Comparison of ENCODE assay signal across 15 cellular contexts in genomic region chr17:43384476-43384862, GRCh38.
"Had no signal": no experiment of that assay in that cellular context is flagged by ENCODE, and none has a peak within 500 bp of the region (broad histone marks: within the 10 kb centered on the region; RNA-seq: fewer than 3 reads in every experiment).

No MANE protein-coding gene starts in this region.

- H3K27me3 ChIP-seq: cardiac muscle cell, left lung, tibial artery, vagina had no signal

- H3K36me3 ChIP-seq: cardiac muscle cell, left lung, tibial artery, vagina had no signal

- H3K27ac ChIP-seq: cardiac muscle cell, left lung, tibial artery, vagina had no signal

- H3K27ac Mint-ChIP-seq: activated naive CD8-positive, alpha-beta T cell treated with anti-CD3 and anti-CD28 coated beads, Interleukin-2, amount 10 ng/mL, durations not matched to agents 7 days and 5 days; activated T-helper 17 cell treated with anti-CD3 and anti-CD28 coated beads, Interleukin-2, amount 50 U/mL, for 72 hours had no signal

- H3K9me3 Mint-ChIP-seq: activated T-helper 17 cell treated with anti-CD3 and anti-CD28 coated beads, Interleukin-2, amount 50 U/mL, for 72 hours had no signal

- ATAC-seq: activated T-helper 17 cell treated with anti-CD3 and anti-CD28 coated beads, Interleukin-2, amount 50 U/mL, for 72 hours; left lung; naive thymus-derived CD4-positive, alpha-beta T cell had no signal

- H3K4me3 ChIP-seq: cardiac muscle cell, left lung, tibial artery, vagina had no signal

- H3K27me3 Mint-ChIP-seq: activated naive CD8-positive, alpha-beta T cell treated with anti-CD3 and anti-CD28 coated beads, Interleukin-2, amount 10 ng/mL, durations not matched to agents 7 days and 5 days; activated T-helper 17 cell treated with anti-CD3 and anti-CD28 coated beads, Interleukin-2, amount 50 U/mL, for 72 hours; naive thymus-derived CD4-positive, alpha-beta T cell had no signal

- H3K9me3 ChIP-seq: tibial artery, vagina had no signal

- DNase-seq: activated CD4-positive, alpha-beta T cell treated with anti-CD3 and anti-CD28 coated beads, Interleukin-2, amount 50 U/mL, for 4 hours; activated CD4-positive, CD25-positive, alpha-beta regulatory T cell treated with anti-CD3 and anti-CD28 coated beads, Interleukin-2, amount 50 U/mL, for 72 hours; activated naive CD4-positive, alpha-beta T cell; activated naive CD8-positive, alpha-beta T cell treated with anti-CD3 and anti-CD28 coated beads, Interleukin-2, amount 10 ng/mL, durations not matched to agents 7 days and 5 days; amygdala; left lung; mammary epithelial cell; naive thymus-derived CD4-positive, alpha-beta T cell; nucleus accumbens; stimulated activated naive CD4-positive, alpha-beta T cell; T1000; tibial artery had no signal

- H3K4me3 Mint-ChIP-seq: activated naive CD8-positive, alpha-beta T cell treated with anti-CD3 and anti-CD28 coated beads, Interleukin-2, amount 10 ng/mL, durations not matched to agents 7 days and 5 days; activated T-helper 17 cell treated with anti-CD3 and anti-CD28 coated beads, Interleukin-2, amount 50 U/mL, for 72 hours had no signal
